Comparison of ENCODE assay signal across 8 cellular contexts in genomic region chr19:29467824-29468401, GRCh38. TPM values are rescaled to one million over a fixed set of nuclear protein-coding genes. Genes with fewer than 3 reads are reported as not detected.
DNase-seq lines count a peak whose midpoint lies in the region; ATAC-seq and TF ChIP-seq lines count a peak whose summit lies in the region.

No MANE protein-coding gene starts in this region.

- no peaks in the 10 kb centered on the region for H3K27me3 ChIP-seq in uterus

- TF ChIP-seq CTCF in astrocyte of the spinal cord (IDR thresholded peaks at IDR 0.05; ENCODE audit: low read depth, low read length): peak; percentile 7
- TF ChIP-seq CTCF in uterus (IDR thresholded peaks at IDR 0.05): no peak

- H3K9me3 ChIP-seq in uterus: no peaks in the 10 kb centered on the region

- no peaks in the 10 kb centered on the region for H3K36me3 ChIP-seq in uterus

- no peak overlapping the region for H3K27ac ChIP-seq in uterus

- TF ChIP-seq POLR2A in uterus (IDR thresholded peaks at IDR 0.05): no peak

- H3K4me1 ChIP-seq in uterus: no peaks in the 10 kb centered on the region

- ATAC-seq in GM21723 (IDR thresholded peaks at IDR 0.05; ENCODE audit: unreplicated experiment) (no peak), HG02571 (IDR thresholded peaks at IDR 0.05; ENCODE audit: unreplicated experiment) (no peak)

- intact Hi-C loops in posterior vena cava (cut with DNase I) (no loop called here), uterus (cut with DNase I; ENCODE audit: low total_unique reads) (no loop called here)

- in situ Hi-C loops in astrocyte of the spinal cord (cut with HindIII; ENCODE audit: low sequenced_read_pairs): no loop called here

- H3K4me3 ChIP-seq in astrocyte of the spinal cord (ENCODE audit: low read depth, low read length) (no peak overlapping the region), uterus (no peak overlapping the region)

- DNase-seq in SIG-M5 treated with dmso at 0.1 percent for 504 hours (lab: John Stamatoyannopoulos, UW; ENCODE audit: unreplicated experiment) (peak; percentile 9), SIG-M5 (lab: John Stamatoyannopoulos, UW) (no peak), NCI-H1930 (lab: John Stamatoyannopoulos, UW) (peak; percentile 5 to 52), astrocyte of the spinal cord (ENCODE audit: low read depth, low spot score) (no peak), posterior vena cava (ENCODE audit: low spot score) (peak; percentile 26), uterus (no peak)

RNA-seq across cellular contexts. Expression of gene VSTM2B, which starts 57.9 kb away (rescaled TPM):
- total RNA-seq in posterior vena cava (not detected), uterus (not detected)

Comparison
In these comparisons a context has a peak if more than half of its experiments do, and no peak if none do; other contexts are left out.
1. DNase-seq: peak in SIG-M5 treated with dmso at 0.1 percent for 504 hours (single experiment), NCI-H1930 (2 of 2) and posterior vena cava (single experiment); none in SIG-M5 (single experiment), astrocyte of the spinal cord (single experiment) and uterus (0 of 2).